In the genomic region with DNA sequence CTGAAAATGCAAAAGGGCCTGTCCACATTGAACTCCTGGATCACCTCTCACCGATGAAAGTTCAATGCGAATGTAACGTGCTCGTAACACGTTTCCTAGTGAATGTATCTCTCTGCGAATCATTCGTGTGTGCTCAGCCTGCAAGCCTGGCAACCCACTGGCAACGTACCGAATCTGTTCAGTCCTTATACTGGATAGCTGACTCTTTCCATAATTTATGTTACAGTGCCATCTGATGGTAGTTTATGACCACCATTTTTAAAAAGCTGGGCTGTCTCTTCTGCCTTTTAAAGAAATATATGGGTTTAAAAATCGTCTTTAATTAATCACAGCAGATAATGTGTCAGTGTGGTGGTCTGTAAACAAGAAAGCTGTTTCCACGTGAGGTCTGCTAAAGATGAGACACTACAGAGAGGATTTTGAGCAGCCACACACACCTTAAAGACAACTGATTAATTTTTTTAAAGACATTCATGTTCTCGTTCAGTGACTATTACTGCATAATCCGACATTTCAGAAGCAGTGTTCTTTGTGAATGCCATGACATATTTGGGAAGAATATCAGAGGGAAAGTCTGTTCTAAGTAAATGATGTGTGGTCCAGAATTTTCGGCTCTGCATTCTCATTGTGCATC, we compare ENCODE assay signal across 9 cellular contexts.
DNase-seq lines count a peak whose midpoint lies in the region; ATAC-seq, FAIRE-seq and TF ChIP-seq lines count a peak whose summit lies in the region.
"Had no signal": no experiment of that assay in that cellular context is flagged by ENCODE, and none has a peak within 500 bp of the region (broad histone marks: within the 10 kb centered on the region; RNA-seq: fewer than 3 reads in every experiment).

No MANE protein-coding gene starts in this region.

- DNase-seq in activated T-cell treated with anti-CD3 and anti-CD28 coated beads, Interleukin-2, amount 50 U/mL, for 4 hours: no peak
- DNase-seq in activated T-cell treated with anti-CD3 and anti-CD28 coated beads, Interleukin-2, amount 50 U/mL, for 1 hour: no peak
- peak; percentile 49 for DNase-seq in LHCN-M2 (ENCODE audit: low read depth)
- peak; percentile 34 for DNase-seq in SHP77 treated with DMSO at 0.1 percent for 48 hours (lab: John Stamatoyannopoulos, UW)
- no peak for DNase-seq in mesothelial cell of epicardium (ENCODE audit: low spot score in 2 of 2, unreplicated experiment in 2 of 2)
- DNase-seq in uterus: peak in 1 of 2 donors; percentile 27

- intact Hi-C loops in uterus (cut with DNase I; ENCODE audit: low total_unique reads): loop anchor here (10.0 kb wide), 1 partner anchor 1108 kb away; no protein-coding TSS in a partner anchor

- no peaks in the 10 kb centered on the region for H3K9me3 Mint-ChIP-seq in activated T-cell treated with anti-CD3 and anti-CD28 coated beads, Interleukin-2, amount 50 U/mL, for 4 hours
- no peaks in the 10 kb centered on the region for H3K9me3 Mint-ChIP-seq in mesothelial cell of epicardium

- H3K36me3 ChIP-seq in uterus: no peaks in the 10 kb centered on the region

- no peaks in the 10 kb centered on the region for H3K27me3 ChIP-seq in uterus

- no peaks in the 10 kb centered on the region for H3K4me1 ChIP-seq in uterus

- no peak overlapping the region for H3K4me3 ChIP-seq in uterus

- ATAC-seq in activated T-cell treated with anti-CD3 and anti-CD28 coated beads, Interleukin-2, amount 50 U/mL, for 4 hours: peak; percentile 51 to 63
- ATAC-seq in GM21723 (IDR thresholded peaks at IDR 0.05; ENCODE audit: unreplicated experiment): no peak

- no peak overlapping the region for H3K27ac ChIP-seq in uterus

- FAIRE-seq in endometrium (lab: Jason Lieb, UNC): peak; percentile 62

- TF ChIP-seq POLR2A in uterus (IDR thresholded peaks at IDR 0.05): no peak

- TF ChIP-seq CTCF in mesothelial cell of epicardium (IDR thresholded peaks at IDR 0.05; ENCODE audit: unreplicated experiment): peak; percentile 28
- TF ChIP-seq CTCF in uterus (IDR thresholded peaks at IDR 0.05): peak; percentile 17 to 59 (median 46)

- peaks cover 4% of the 10 kb centered on the region for H3K36me3 Mint-ChIP-seq in activated T-cell treated with anti-CD3 and anti-CD28 coated beads, Interleukin-2, amount 50 U/mL, for 4 hours (ENCODE audit: insufficient read depth)
- H3K36me3 Mint-ChIP-seq in mesothelial cell of epicardium: no peaks in the 10 kb centered on the region

- H3K4me1 Mint-ChIP-seq in activated T-cell treated with anti-CD3 and anti-CD28 coated beads, Interleukin-2, amount 50 U/mL, for 4 hours (ENCODE audit: low read depth): peaks cover 3% of the 10 kb centered on the region
- peaks cover 16% of the 10 kb centered on the region for H3K4me1 Mint-ChIP-seq in mesothelial cell of epicardium

- H3K4me3 Mint-ChIP-seq in activated T-cell treated with anti-CD3 and anti-CD28 coated beads, Interleukin-2, amount 50 U/mL, for 4 hours: no peak overlapping the region
- H3K4me3 Mint-ChIP-seq in mesothelial cell of epicardium: no peak overlapping the region
- H3K4me3 Mint-ChIP-seq: activated naive CD8-positive, alpha-beta T cell had no signal

- no peaks in the 10 kb centered on the region for H3K9me3 ChIP-seq in uterus

- no peak overlapping the region for H3K27ac Mint-ChIP-seq in mesothelial cell of epicardium
- H3K27ac Mint-ChIP-seq: activated naive CD8-positive, alpha-beta T cell had no signal

- no peaks in the 10 kb centered on the region for H3K27me3 Mint-ChIP-seq in activated T-cell treated with anti-CD3 and anti-CD28 coated beads, Interleukin-2, amount 50 U/mL, for 4 hours (ENCODE audit: low read depth)
- no peaks in the 10 kb centered on the region for H3K27me3 Mint-ChIP-seq in mesothelial cell of epicardium (ENCODE audit: low read depth)
- H3K27me3 Mint-ChIP-seq: activated naive CD8-positive, alpha-beta T cell had no signal

Comparison
In these comparisons a context has a peak if more than half of its experiments do, and no peak if none do; other contexts are left out.
1. DNase-seq: peak in LHCN-M2 (single experiment) and SHP77 treated with DMSO at 0.1 percent for 48 hours (single experiment); none in activated T-cell treated with anti-CD3 and anti-CD28 coated beads, Interleukin-2, amount 50 U/mL, for 4 hours (single experiment), activated T-cell treated with anti-CD3 and anti-CD28 coated beads, Interleukin-2, amount 50 U/mL, for 1 hour (single experiment) and mesothelial cell of epicardium (0 of 2).